In the genomic region with DNA sequence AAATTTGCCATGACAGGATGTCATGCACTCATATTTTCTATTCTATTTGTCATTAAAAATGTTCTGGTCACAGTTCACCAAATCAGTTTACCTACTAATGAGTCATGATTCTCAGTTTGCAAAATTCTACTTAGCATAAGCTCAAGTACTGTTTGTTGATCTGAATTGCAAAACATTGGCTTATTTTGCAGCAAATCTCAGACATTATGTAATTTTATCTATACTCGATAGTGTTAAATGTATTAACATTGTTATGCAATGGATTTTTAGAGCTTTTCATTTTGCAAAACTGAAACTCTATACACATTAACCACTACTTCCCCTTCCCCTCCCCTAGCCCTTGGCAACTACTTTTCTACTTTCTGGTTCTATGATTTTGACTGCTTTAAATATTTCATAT, we compare ENCODE assay signal across 15 cellular contexts.
A peak's percentile ranks its signal among the peaks of the same experiment; 100 is the strongest.
DNase-seq lines count a peak whose midpoint lies in the region; ATAC-seq and TF ChIP-seq lines count a peak whose summit lies in the region.
"Had no signal": no experiment of that assay in that cellular context is flagged by ENCODE, and none has a peak within 500 bp of the region (broad histone marks: within the 10 kb centered on the region; RNA-seq: fewer than 3 reads in every experiment).

No MANE protein-coding gene starts in this region.

- peak; percentile 58 for ATAC-seq in GM19324 (IDR thresholded peaks at IDR 0.05; ENCODE audit: low FRiP score, unreplicated experiment)
- peak; percentile 81 for ATAC-seq in HG03354 (IDR thresholded peaks at IDR 0.05; ENCODE audit: poor library complexity, severe bottlenecking, unreplicated experiment)
- ATAC-seq in activated T-helper 17 cell treated with anti-CD3 and anti-CD28 coated beads, Interleukin-2, amount 50 U/mL, for 72 hours (replicated peaks), result peak; percentile 78
- no peak for ATAC-seq in left colon
- ATAC-seq: heart left ventricle had no signal

- peaks cover 50% of the 10 kb centered on the region for H3K4me1 Mint-ChIP-seq in activated T-helper 17 cell treated with anti-CD3 and anti-CD28 coated beads, Interleukin-2, amount 50 U/mL, for 72 hours

- peak overlapping the region; percentile 55 for H3K4me3 Mint-ChIP-seq in activated T-helper 17 cell treated with anti-CD3 and anti-CD28 coated beads, Interleukin-2, amount 50 U/mL, for 72 hours
- H3K4me3 Mint-ChIP-seq: nephron progenitor cell had no signal

- no peaks in the 10 kb centered on the region for H3K27me3 ChIP-seq in BLaER1 treated with 17β-estradiol and CSF1 and Interleukin-3, amounts not matched to agents 10 nM and 100 nM
- H3K27me3 ChIP-seq in esophagus squamous epithelium (peaks cover 0 to 12% (median 0%) of the 10 kb centered on the region in 4 donors), testis (no peaks in the 10 kb centered on the region), breast epithelium (no peaks in the 10 kb centered on the region)
- H3K27me3 ChIP-seq: cardiac muscle cell, heart left ventricle had no signal

- H3K27me3 Mint-ChIP-seq in activated T-helper 17 cell treated with anti-CD3 and anti-CD28 coated beads, Interleukin-2, amount 50 U/mL, for 72 hours, result no peaks in the 10 kb centered on the region

- peaks cover 0 to 57% (median 32%) of the 10 kb centered on the region in 10 experiments; a peak in 16 of 20 replicates for H3K4me1 ChIP-seq in BLaER1 treated with 17β-estradiol and CSF1 and Interleukin-3, amounts not matched to agents 10 nM and 100 nM
- peaks cover 0 to 12% (median 6%) of the 10 kb centered on the region in 3 donors for H3K4me1 ChIP-seq in esophagus squamous epithelium
- H3K4me1 ChIP-seq in testis, result no peaks in the 10 kb centered on the region
- no peaks in the 10 kb centered on the region for H3K4me1 ChIP-seq in breast epithelium

- no peak for TF ChIP-seq CTCF in esophagus squamous epithelium (IDR thresholded peaks at IDR 0.05)
- TF ChIP-seq CTCF in testis (IDR thresholded peaks at IDR 0.05), result no peak
- no peak for TF ChIP-seq CTCF in breast epithelium (IDR thresholded peaks at IDR 0.05)

- H3K36me3 ChIP-seq in BLaER1 treated with 17β-estradiol and CSF1 and Interleukin-3, amounts not matched to agents 10 nM and 100 nM, result peaks cover 0 to 3% (median 0%) of the 10 kb centered on the region in 11 experiments; a peak in 1 of 22 replicates
- no peaks in the 10 kb centered on the region for H3K36me3 ChIP-seq in esophagus squamous epithelium
- H3K36me3 ChIP-seq in testis (ENCODE audit: low read depth, missing control alignments), result no peaks in the 10 kb centered on the region
- no peaks in the 10 kb centered on the region for H3K36me3 ChIP-seq in breast epithelium
- H3K36me3 ChIP-seq: cardiac muscle cell, heart left ventricle, WERI-Rb-1 had no signal

- H4K20me1 ChIP-seq in BLaER1 treated with 17β-estradiol and CSF1 and Interleukin-3, amounts not matched to agents 10 nM and 100 nM, result no peaks in the 10 kb centered on the region

- H3K27ac Mint-ChIP-seq in activated T-helper 17 cell treated with anti-CD3 and anti-CD28 coated beads, Interleukin-2, amount 50 U/mL, for 72 hours, result peak overlapping the region; percentile 88
- H3K27ac Mint-ChIP-seq: nephron progenitor cell had no signal

- WGBS in esophagus squamous epithelium, 2 donors, result 19 to 22% methylated on average over 1 of the region's 1 CpG
- WGBS in testis, 2 donors, result 65 to 83% methylated on average over 1 of the region's 1 CpG

- no peaks in the 10 kb centered on the region for H3K36me3 Mint-ChIP-seq in activated T-helper 17 cell treated with anti-CD3 and anti-CD28 coated beads, Interleukin-2, amount 50 U/mL, for 72 hours (ENCODE audit: low read depth)

- H3K9me3 Mint-ChIP-seq in activated T-helper 17 cell treated with anti-CD3 and anti-CD28 coated beads, Interleukin-2, amount 50 U/mL, for 72 hours, result peaks cover 18% of the 10 kb centered on the region

- H3K27ac ChIP-seq in BLaER1 treated with 17β-estradiol and CSF1 and Interleukin-3, amounts not matched to agents 10 nM and 100 nM, result peak overlapping the region in 9 of 11 experiments; percentile 42 to 80 (median 64); a peak in 17 of 22 replicates
- H3K27ac ChIP-seq in esophagus squamous epithelium, result no peak overlapping the region
- no peak overlapping the region for H3K27ac ChIP-seq in testis
- no peak overlapping the region for H3K27ac ChIP-seq in breast epithelium
- H3K27ac ChIP-seq: C4-2B, cardiac muscle cell, WERI-Rb-1 had no signal

- DNase-seq in left colon (no peak), esophagus squamous epithelium (lab: John Stamatoyannopoulos, UW) (no peak), testis (no peak), breast epithelium (ENCODE audit: low spot score in 2 of 2) (no peak)
- DNase-seq: heart left ventricle; NCI-H510A treated with DMSO at 0.1 percent for 48 hours; nephron progenitor cell; stimulated activated CD4-positive, alpha-beta T cell treated with anti-CD3 and anti-CD28 coated beads, Interleukin-4, amount 100 ng/mL, for 4 hours; WERI-Rb-1 had no signal

- H3K9me3 ChIP-seq in BLaER1 treated with 17β-estradiol and CSF1 and Interleukin-3, amounts not matched to agents 10 nM and 100 nM (replicated peaks in 1 of 11), result peaks cover 0 to 20% (median 10%) of the 10 kb centered on the region in 11 experiments; a peak in 10 of 22 replicates
- H3K9me3 ChIP-seq in esophagus squamous epithelium, result no peaks in the 10 kb centered on the region
- no peaks in the 10 kb centered on the region for H3K9me3 ChIP-seq in testis
- no peaks in the 10 kb centered on the region for H3K9me3 ChIP-seq in breast epithelium
- H3K9me3 ChIP-seq: heart left ventricle had no signal

- intact Hi-C loops in left colon (cut with DNase I, micrococcal nuclease) (no loop called here), esophagus squamous epithelium (cut with DNase I) (no loop called here), testis (cut with DNase I; ENCODE audit: low total_unique reads) (no loop called here), breast epithelium (cut with DNase I; ENCODE audit: low total_unique reads) (no loop called here)

- H3K4me2 ChIP-seq in BLaER1 treated with 17β-estradiol and CSF1 and Interleukin-3, amounts not matched to agents 10 nM and 100 nM, result peak overlapping the region in 9 of 11 experiments; percentile 13 to 71 (median 42); a peak in 14 of 22 replicates

- peak overlapping the region in 1 of 11 experiments; percentile 53; a peak in 2 of 22 replicates for H3K9ac ChIP-seq in BLaER1 treated with 17β-estradiol and CSF1 and Interleukin-3, amounts not matched to agents 10 nM and 100 nM

- no peak overlapping the region for H3K4me3 ChIP-seq in BLaER1 treated with 17β-estradiol and CSF1 and Interleukin-3, amounts not matched to agents 10 nM and 100 nM
- H3K4me3 ChIP-seq in esophagus squamous epithelium (no peak overlapping the region), testis (no peak overlapping the region), breast epithelium (no peak overlapping the region)
- H3K4me3 ChIP-seq: cardiac muscle cell, heart left ventricle had no signal

- TF ChIP-seq POLR2A in esophagus squamous epithelium (IDR thresholded peaks at IDR 0.05) (no peak), testis (IDR thresholded peaks at IDR 0.05) (no peak), breast epithelium (IDR thresholded peaks at IDR 0.05) (no peak)

Comparison
In these comparisons a context has a peak if more than half of its experiments do, and no peak if none do; other contexts are left out.
1. H3K27ac ChIP-seq: peak in BLaER1 treated with 17β-estradiol and CSF1 and Interleukin-3, amounts not matched to agents 10 nM and 100 nM (9 of 11); none in esophagus squamous epithelium (0 of 4), testis (0 of 2) and breast epithelium (0 of 2).